ENCODE assay signal across 19 cellular contexts in the genomic region with DNA sequence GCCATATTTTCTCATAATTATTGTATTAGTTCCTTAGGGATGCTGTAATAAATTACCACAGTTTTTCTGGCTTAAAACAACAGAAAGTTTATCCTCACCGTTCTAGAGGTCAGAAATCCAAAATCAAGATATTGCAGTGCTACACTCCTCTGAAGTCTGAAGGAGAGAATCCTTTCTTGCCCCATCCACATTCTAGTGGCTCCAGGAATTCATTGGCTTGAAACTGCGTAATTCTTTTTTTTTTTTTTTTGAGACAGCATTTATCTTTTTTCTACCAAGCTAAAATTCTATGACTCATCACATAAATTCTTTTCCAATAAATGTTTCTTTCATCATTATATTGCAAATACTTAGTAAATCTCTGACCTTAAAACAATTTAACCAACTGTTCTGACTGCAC.
DNase-seq lines count a peak whose midpoint lies in the region; ATAC-seq and TF ChIP-seq lines count a peak whose summit lies in the region.
"Had no signal": no experiment of that assay in that cellular context is flagged by ENCODE, and none has a peak within 500 bp of the region (broad histone marks: within the 10 kb centered on the region; RNA-seq: fewer than 3 reads in every experiment).

No MANE protein-coding gene starts in this region.

- no peaks in the 10 kb centered on the region for H3K9me3 ChIP-seq in adipocyte (ENCODE audit: control insufficient read depth, low read length)
- H3K9me3 ChIP-seq: MG63, SK-N-SH had no signal

- TF ChIP-seq CTCF in fibroblast of mammary gland (conservative IDR thresholded peaks at IDR 0.05; ENCODE audit: control insufficient read depth, insufficient read depth, low read depth, low read length): no peak

- no peak for ATAC-seq in GM18517 (IDR thresholded peaks at IDR 0.05; ENCODE audit: unreplicated experiment)

- DNase-seq in ELR (ENCODE audit: low read depth) (peak; percentile 19), adipocyte (ENCODE audit: low read depth) (peak; percentile 58), fibroblast of mammary gland (ENCODE audit: low read depth) (peak; percentile 2), HT-29 (ENCODE audit: low spot score) (no peak), epidermal melanocyte (ENCODE audit: insufficient read length, low spot score) (no peak), NCI-H2196 (lab: John Stamatoyannopoulos, UW; ENCODE audit: unreplicated experiment) (no peak)
- DNase-seq: ACHN; Calu3; Kasumi-1; MG63; NCI-H1092 treated with DMSO at 0.1 percent for 48 hours; NCI-H2081; NCI-H2171 treated with DMSO at 0.1 percent for 48 hours; NCI-H446 treated with DMSO at 0.1 percent for 48 hours; NCI-H748 treated with DMSO at 0.1 percent for 48 hours; NK-92 treated with Interleukin-12 subunit alpha and Interleukin-12 subunit beta, amount 100 ng/mL, for 24 hours; SHP77; SK-N-SH had no signal

- no peak overlapping the region for H3K9ac ChIP-seq in adipocyte (ENCODE audit: low read length)
- H3K9ac ChIP-seq: SK-N-SH had no signal

- no peaks in the 10 kb centered on the region for H3K36me3 ChIP-seq in adipocyte (ENCODE audit: control insufficient read depth, insufficient read depth, low read length, severe bottlenecking)
- H3K36me3 ChIP-seq: MG63 had no signal

- H3K27me3 ChIP-seq in adipocyte (replicated peaks; ENCODE audit: control insufficient read depth, insufficient read depth, low read length): no peaks in the 10 kb centered on the region
- H3K27me3 ChIP-seq: MG63 had no signal

- no peak overlapping the region for H3K4me3 ChIP-seq in adipocyte (ENCODE audit: low read length)
- no peak overlapping the region for H3K4me3 ChIP-seq in fibroblast of mammary gland (ENCODE audit: control insufficient read depth, low read depth, low read length)
- H3K4me3 ChIP-seq: MG63 had no signal

- H3K4me1 ChIP-seq in adipocyte (ENCODE audit: control insufficient read depth, insufficient read depth, low read length): peaks cover 9% of the 10 kb centered on the region

Comparison
In these comparisons a context has a peak if more than half of its experiments do, and no peak if none do; other contexts are left out.
1. DNase-seq: peak in ELR (single experiment), adipocyte (single experiment) and fibroblast of mammary gland (single experiment); none in HT-29 (single experiment), epidermal melanocyte (single experiment) and NCI-H2196 (single experiment).